8 cellular contexts compared by ENCODE assay signal in genomic region chrX:103063918-103064434, GRCh38. TPM values are rescaled to one million over a fixed set of nuclear protein-coding genes. Genes with fewer than 3 reads are reported as not detected.
A peak's percentile ranks its signal among the peaks of the same experiment; 100 is the strongest.
DNase-seq lines count a peak whose midpoint lies in the region; ATAC-seq and TF ChIP-seq lines count a peak whose summit lies in the region.

Gene BEX1, minus strand, starts transcription at chrX:103064171. Its CDS starts 897 bp downstream, at chrX:103063274.

- H3K4me1 Mint-ChIP-seq in IgD-negative memory B cell (peaks cover 0 to 1% (median 0%) of the 10 kb centered on the region in 3 donors), endothelial cell (ENCODE audit: unreplicated experiment) (no peaks in the 10 kb centered on the region), nephron progenitor cell (peaks cover 6% of the 10 kb centered on the region)

- H3K4me3 ChIP-seq in AG10803 (ENCODE audit: low read length) = no peak within 1 kb of the TSS; the same call in 1 of the 2 replicates
- H3K4me3 ChIP-seq in lower leg skin (ENCODE audit: low read depth, poor library complexity, severe bottlenecking) = no peak within 1 kb of the TSS

- peaks cover 2% of the 10 kb centered on the region for H3K27me3 Mint-ChIP-seq in IgD-negative memory B cell
- H3K27me3 Mint-ChIP-seq in endothelial cell (ENCODE audit: unreplicated experiment) = no peaks in the 10 kb centered on the region
- H3K27me3 Mint-ChIP-seq in nephron progenitor cell (ENCODE audit: low read depth, poor library complexity) = peaks cover 4% of the 10 kb centered on the region

- no peak for TF ChIP-seq CTCF in AG10803 (conservative IDR thresholded peaks at IDR 0.05; ENCODE audit: low read length)
- no peak for TF ChIP-seq CTCF in endothelial cell (IDR thresholded peaks at IDR 0.05; ENCODE audit: unreplicated experiment)
- no peak for TF ChIP-seq CTCF in nephron progenitor cell (IDR thresholded peaks at IDR 0.05)
- no peak for TF ChIP-seq CTCF in lower leg skin (IDR thresholded peaks at IDR 0.05)

- no peak within 1 kb of the TSS for H3K27ac Mint-ChIP-seq in IgD-negative memory B cell
- no peak within 1 kb of the TSS for H3K27ac Mint-ChIP-seq in endothelial cell (ENCODE audit: unreplicated experiment)
- no peak within 1 kb of the TSS for H3K27ac Mint-ChIP-seq in nephron progenitor cell

- TF ChIP-seq POLR2A in lower leg skin (IDR thresholded peaks at IDR 0.05) = no peak

- intact Hi-C loops in lower leg skin (cut with DNase I; ENCODE audit: low total_unique reads) = no loop called here

- DNase-seq in AG10803 (ENCODE audit: low read depth) = peak; percentile 0
- DNase-seq in SHP77 (lab: John Stamatoyannopoulos, UW) = peak; percentile 71 to 79
- peak; percentile 33 for DNase-seq in endothelial cell (ENCODE audit: low spot score)
- DNase-seq in nephron progenitor cell = peak; percentile 64
- DNase-seq in lower leg skin (ENCODE audit: low spot score in 2 of 2) = no peak

- peak within 1 kb of the TSS in 3 of 4 donors; percentile 21 to 76 (median 60) for H3K4me3 Mint-ChIP-seq in IgD-negative memory B cell
- H3K4me3 Mint-ChIP-seq in endothelial cell (ENCODE audit: unreplicated experiment) = peak within 1 kb of the TSS; percentile 82
- H3K4me3 Mint-ChIP-seq in nephron progenitor cell = peak within 1 kb of the TSS; percentile 78

- ATAC-seq in HG03354 (IDR thresholded peaks at IDR 0.05; ENCODE audit: poor library complexity, severe bottlenecking, unreplicated experiment) = no peak
- ATAC-seq in GM21526 (IDR thresholded peaks at IDR 0.05; ENCODE audit: low FRiP score, unreplicated experiment) = no peak

- no peaks in the 10 kb centered on the region for H3K36me3 Mint-ChIP-seq in IgD-negative memory B cell
- H3K36me3 Mint-ChIP-seq in endothelial cell (ENCODE audit: low read depth, unreplicated experiment) = no peaks in the 10 kb centered on the region
- H3K36me3 Mint-ChIP-seq in nephron progenitor cell (ENCODE audit: low read depth) = peaks cover 10% of the 10 kb centered on the region

- H3K9me3 Mint-ChIP-seq in IgD-negative memory B cell (peaks cover 0 to 1% (median 0%) of the 10 kb centered on the region in 3 donors), endothelial cell (ENCODE audit: unreplicated experiment) (no peaks in the 10 kb centered on the region), nephron progenitor cell (peaks cover 43% of the 10 kb centered on the region)

- 1 to 46% methylated on average over 15 to 25 of the region's 39 CpGs for WGBS in lower leg skin, 2 donors

RNA-seq across cellular contexts. Expression of gene BEX1, which starts in this region (rescaled TPM):
- not detected for polyA plus RNA-seq in IgD-negative memory B cell
- total RNA-seq in endothelial cell (ENCODE audit: unreplicated experiment) (60.3 TPM), lower leg skin (1 to 10 TPM in 1 of 4 donors, not detected in 3; 1.1 TPM)

Comparison
In these comparisons a context has a peak if more than half of its experiments do, and no peak if none do; other contexts are left out.
1. RNA of gene BEX1 (total RNA-seq): 60.3 TPM in endothelial cell (single experiment); 1.1 TPM in lower leg skin; every median in the first group is over 10 times any median in the second.
2. DNase-seq: peak in AG10803 (single experiment), SHP77 (2 of 2), endothelial cell (single experiment) and nephron progenitor cell (single experiment); none in lower leg skin (0 of 2).
3. Peak in every context shown above with its lines, with median percentiles within 50 percentile points of each other: H3K4me3 Mint-ChIP-seq.